In genomic region chr18:77130229-77131099, GRCh38 we compare ENCODE assay signal across 8 cellular contexts. TPM values are rescaled to one million over a fixed set of nuclear protein-coding genes. Genes with fewer than 3 reads are reported as not detected.
A peak's percentile ranks its signal among the peaks of the same experiment; 100 is the strongest.
DNase-seq lines count a peak whose midpoint lies in the region; ATAC-seq and TF ChIP-seq lines count a peak whose summit lies in the region.

No MANE protein-coding gene starts in this region.

- TF ChIP-seq CTCF in thoracic aorta (IDR thresholded peaks at IDR 0.05) (no peak), omental fat pad (IDR thresholded peaks at IDR 0.05) (no peak)

- intact Hi-C loops in activated CD4-positive, alpha-beta T cell treated with anti-CD3 and anti-CD28 coated beads, Interleukin-2, amount 10 ng/mL, durations not matched to agents 24 days and 14 days (cut with micrococcal nuclease): loop anchor here (1.0 to 5.0 kb wide), 2 partner anchors 28 to 128 kb away; no protein-coding TSS in a partner anchor
- intact Hi-C loops in activated T-helper 1 cell treated with anti-CD3 and anti-CD28 coated beads, Interleukin-12 subunit alpha, Interleukin-12 subunit beta, Interleukin-2, Interleukin-4 antibody, amounts not matched to agents 30 ng/mL and 10 ng/mL and 1 ng/mL, durations not matched to agents 14 hours and 24 hours and 36 hours (cut with micrococcal nuclease): loop anchor here (1.0 to 5.0 kb wide), 3 partner anchors 28 to 308 kb away; partner anchors contain the start of gene ZNF236

- H3K4me1 Mint-ChIP-seq in activated CD4-positive, alpha-beta T cell treated with anti-CD3 and anti-CD28 coated beads, Interleukin-2, amount 10 ng/mL, durations not matched to agents 24 days and 14 days: peaks cover 67% of the 10 kb centered on the region
- H3K4me1 Mint-ChIP-seq in activated T-helper 1 cell treated with anti-CD3 and anti-CD28 coated beads, Interleukin-12 subunit alpha, Interleukin-12 subunit beta, Interleukin-2, Interleukin-4 antibody, amounts not matched to agents 30 ng/mL and 10 ng/mL and 1 ng/mL, durations not matched to agents 14 hours and 24 hours and 36 hours (ENCODE audit: low read depth): peaks cover 74% of the 10 kb centered on the region

- H3K4me3 ChIP-seq in iPS-18a (ENCODE audit: low read length) (peak overlapping the region; percentile 61), thoracic aorta (peak overlapping the region; percentile 81)

- no peaks in the 10 kb centered on the region for H3K4me1 ChIP-seq in iPS-18a (ENCODE audit: control insufficient read depth, low read depth, low read length)
- H3K4me1 ChIP-seq in thoracic aorta (ENCODE audit: control insufficient read depth in 1 of 2, low read depth in 2 of 2): peaks cover 22 to 60% of the 10 kb centered on the region in 2 donors

- H3K9me3 Mint-ChIP-seq in activated CD4-positive, alpha-beta T cell treated with anti-CD3 and anti-CD28 coated beads, Interleukin-2, amount 10 ng/mL, durations not matched to agents 24 days and 14 days: peaks cover 10% of the 10 kb centered on the region
- no peaks in the 10 kb centered on the region for H3K9me3 Mint-ChIP-seq in activated T-helper 1 cell treated with anti-CD3 and anti-CD28 coated beads, Interleukin-12 subunit alpha, Interleukin-12 subunit beta, Interleukin-2, Interleukin-4 antibody, amounts not matched to agents 30 ng/mL and 10 ng/mL and 1 ng/mL, durations not matched to agents 14 hours and 24 hours and 36 hours

- peak overlapping the region; percentile 100 for H3K4me3 Mint-ChIP-seq in activated CD4-positive, alpha-beta T cell treated with anti-CD3 and anti-CD28 coated beads, Interleukin-2, amount 10 ng/mL, durations not matched to agents 24 days and 14 days
- H3K4me3 Mint-ChIP-seq in activated T-helper 1 cell treated with anti-CD3 and anti-CD28 coated beads, Interleukin-12 subunit alpha, Interleukin-12 subunit beta, Interleukin-2, Interleukin-4 antibody, amounts not matched to agents 30 ng/mL and 10 ng/mL and 1 ng/mL, durations not matched to agents 14 hours and 24 hours and 36 hours: peak overlapping the region; percentile 100

- no peak overlapping the region for H3K27ac ChIP-seq in iPS-18a (ENCODE audit: low read length)
- peak overlapping the region in 1 of 2 donors; percentile 81 for H3K27ac ChIP-seq in thoracic aorta

- no peaks in the 10 kb centered on the region for H3K36me3 ChIP-seq in iPS-18a (ENCODE audit: control insufficient read depth, low read depth, low read length)
- H3K36me3 ChIP-seq in thoracic aorta: no peaks in the 10 kb centered on the region

- no peaks in the 10 kb centered on the region for H3K9me3 ChIP-seq in iPS-18a (ENCODE audit: control insufficient read depth, low read depth, low read length)
- H3K9me3 ChIP-seq in thoracic aorta: no peaks in the 10 kb centered on the region

- H3K36me3 Mint-ChIP-seq in activated CD4-positive, alpha-beta T cell treated with anti-CD3 and anti-CD28 coated beads, Interleukin-2, amount 10 ng/mL, durations not matched to agents 24 days and 14 days (ENCODE audit: low read depth): peaks cover 46% of the 10 kb centered on the region
- peaks cover 39% of the 10 kb centered on the region for H3K36me3 Mint-ChIP-seq in activated T-helper 1 cell treated with anti-CD3 and anti-CD28 coated beads, Interleukin-12 subunit alpha, Interleukin-12 subunit beta, Interleukin-2, Interleukin-4 antibody, amounts not matched to agents 30 ng/mL and 10 ng/mL and 1 ng/mL, durations not matched to agents 14 hours and 24 hours and 36 hours (ENCODE audit: low read depth)

- peak overlapping the region; percentile 97 for H3K27ac Mint-ChIP-seq in activated CD4-positive, alpha-beta T cell treated with anti-CD3 and anti-CD28 coated beads, Interleukin-2, amount 10 ng/mL, durations not matched to agents 24 days and 14 days
- H3K27ac Mint-ChIP-seq in activated T-helper 1 cell treated with anti-CD3 and anti-CD28 coated beads, Interleukin-12 subunit alpha, Interleukin-12 subunit beta, Interleukin-2, Interleukin-4 antibody, amounts not matched to agents 30 ng/mL and 10 ng/mL and 1 ng/mL, durations not matched to agents 14 hours and 24 hours and 36 hours: peak overlapping the region; percentile 99

- peaks cover 49% of the 10 kb centered on the region for H3K27me3 ChIP-seq in iPS-18a (ENCODE audit: control insufficient read depth, insufficient read depth, low read length)
- no peaks in the 10 kb centered on the region for H3K27me3 ChIP-seq in thoracic aorta (replicated peaks; ENCODE audit: insufficient read depth)

- ATAC-seq in thoracic aorta (ENCODE audit: insufficient number of reproducible peaks, low FRiP score, low read depth) (no peak), left lobe of liver (no peak), omental fat pad (ENCODE audit: low FRiP score) (no peak)

- H3K27me3 Mint-ChIP-seq in activated CD4-positive, alpha-beta T cell treated with anti-CD3 and anti-CD28 coated beads, Interleukin-2, amount 10 ng/mL, durations not matched to agents 24 days and 14 days: no peaks in the 10 kb centered on the region
- H3K27me3 Mint-ChIP-seq in activated T-helper 1 cell treated with anti-CD3 and anti-CD28 coated beads, Interleukin-12 subunit alpha, Interleukin-12 subunit beta, Interleukin-2, Interleukin-4 antibody, amounts not matched to agents 30 ng/mL and 10 ng/mL and 1 ng/mL, durations not matched to agents 14 hours and 24 hours and 36 hours (ENCODE audit: insufficient read depth): no peaks in the 10 kb centered on the region

- DNase-seq in activated CD4-positive, alpha-beta T cell treated with anti-CD3 and anti-CD28 coated beads, Interleukin-2, amount 10 ng/mL, durations not matched to agents 24 days and 14 days: no peak
- no peak for DNase-seq in activated CD4-positive, alpha-beta T cell treated with anti-CD3 and anti-CD28 coated beads for 48 hours
- DNase-seq in activated T-helper 1 cell treated with anti-CD3 and anti-CD28 coated beads, Interleukin-12 subunit alpha, Interleukin-12 subunit beta, Interleukin-2, Interleukin-4 antibody, amounts not matched to agents 30 ng/mL and 10 ng/mL and 1 ng/mL, durations not matched to agents 14 hours and 24 hours and 36 hours (ENCODE audit: low spot score): no peak
- no peak for DNase-seq in thoracic aorta (ENCODE audit: low spot score)
- DNase-seq in left lobe of liver (ENCODE audit: low spot score): no peak
- no peak for DNase-seq in iPS-NIHi7 (ENCODE audit: extremely low spot score)
- DNase-seq in omental fat pad (ENCODE audit: low spot score): no peak

- H3K9ac ChIP-seq in iPS-18a (ENCODE audit: low read length): no peak overlapping the region

RNA-seq across cellular contexts. Expression of gene MBP, which starts 2.1 kb away (rescaled TPM):
- total RNA-seq in activated CD4-positive, alpha-beta T cell treated with anti-CD3 and anti-CD28 coated beads, Interleukin-2, amount 10 ng/mL, durations not matched to agents 24 days and 14 days: 60.2 and 63.1 TPM in 2 replicates
- total RNA-seq in activated T-helper 1 cell treated with anti-CD3 and anti-CD28 coated beads, Interleukin-12 subunit alpha, Interleukin-12 subunit beta, Interleukin-2, Interleukin-4 antibody, amounts not matched to agents 30 ng/mL and 10 ng/mL and 1 ng/mL, durations not matched to agents 14 hours and 24 hours and 36 hours: 57.3 and 63.6 TPM in 2 replicates
- total RNA-seq in thoracic aorta: 10 to 100 TPM; 41.7 to 42.2 TPM
- 24.1 TPM for total RNA-seq in left lobe of liver
- total RNA-seq in omental fat pad: 10 to 100 TPM; 27.4 to 50.9 (median 36.0) TPM
